ENCODE assay signal across 14 cellular contexts in genomic region chr4:155591784-155592567, GRCh38.
DNase-seq lines count a peak whose midpoint lies in the region; ATAC-seq and TF ChIP-seq lines count a peak whose summit lies in the region.
"Had no signal": no experiment of that assay in that cellular context is flagged by ENCODE, and none has a peak within 500 bp of the region (broad histone marks: within the 10 kb centered on the region; RNA-seq: fewer than 3 reads in every experiment).

No MANE protein-coding gene starts in this region.

- 87 to 96% (median 92%) methylated on average over 7 of the region's 7 CpGs for WGBS in spleen, 5 donors

- H3K4me3 ChIP-seq in Karpas-422 (ENCODE audit: low read length), result no peak overlapping the region
- no peak overlapping the region for H3K4me3 ChIP-seq in muscle layer of duodenum (ENCODE audit: low read depth in 1 of 2, low read length in 2 of 2)
- no peak overlapping the region for H3K4me3 ChIP-seq in spleen

- H3K27me3 Mint-ChIP-seq in Calu3 (ENCODE audit: unreplicated experiment), result no peaks in the 10 kb centered on the region

- no peak overlapping the region for H3K27ac Mint-ChIP-seq in Calu3 (ENCODE audit: unreplicated experiment)

- H2AFZ ChIP-seq in Karpas-422 (ENCODE audit: low read length), result peak overlapping the region; percentile 3; the same call in 1 of the 2 replicates

- no peaks in the 10 kb centered on the region for H3K9me3 ChIP-seq in Karpas-422 (ENCODE audit: low read length)
- no peaks in the 10 kb centered on the region for H3K9me3 ChIP-seq in muscle layer of duodenum (ENCODE audit: control insufficient read depth in 1 of 2, low read length in 2 of 2)
- no peaks in the 10 kb centered on the region for H3K9me3 ChIP-seq in spleen

- ATAC-seq in HG03565 (IDR thresholded peaks at IDR 0.05; ENCODE audit: unreplicated experiment) (no peak), HG02970 (IDR thresholded peaks at IDR 0.05; ENCODE audit: low FRiP score, unreplicated experiment) (no peak)

- no peaks in the 10 kb centered on the region for H3K4me1 Mint-ChIP-seq in Calu3 (ENCODE audit: low read depth, unreplicated experiment)

- H3K4me2 ChIP-seq in Karpas-422 (ENCODE audit: low read depth, low read length, poor library complexity, severe bottlenecking), result no peak overlapping the region

- H4K20me1 ChIP-seq in Karpas-422 (ENCODE audit: insufficient read depth, low read depth, low read length), result no peaks in the 10 kb centered on the region

- H3K9ac ChIP-seq in Karpas-422 (ENCODE audit: low read length), result no peak overlapping the region

- H3K36me3 Mint-ChIP-seq in Calu3 (ENCODE audit: insufficient read depth, unreplicated experiment), result no peaks in the 10 kb centered on the region

- H3K4me1 ChIP-seq in Karpas-422 (ENCODE audit: low read length) (peaks cover 63% of the 10 kb centered on the region), muscle layer of duodenum (ENCODE audit: control insufficient read depth in 1 of 2, insufficient read depth in 2 of 2, low read length in 2 of 2) (no peaks in the 10 kb centered on the region), spleen (no peaks in the 10 kb centered on the region)

- no peaks in the 10 kb centered on the region for H3K9me2 ChIP-seq in Karpas-422 (replicated peaks; ENCODE audit: insufficient read depth, low read length)

- no peaks in the 10 kb centered on the region for H3K79me2 ChIP-seq in Karpas-422 (ENCODE audit: low read length)

- BruUV-seq in Calu3 (replicated peaks; lab: Mats Ljungman, UMichigan), result no TSS peak

- TF ChIP-seq CTCF in spleen (IDR thresholded peaks at IDR 0.05 in 8 of 11, conservative IDR thresholded peaks at IDR 0.05 in 3 of 11), result no peak
- TF ChIP-seq CTCF in Calu3 (IDR thresholded peaks at IDR 0.05; ENCODE audit: unreplicated experiment), result no peak

- no peaks in the 10 kb centered on the region for H3K27me3 ChIP-seq in Karpas-422 (ENCODE audit: low read length)
- no peaks in the 10 kb centered on the region for H3K27me3 ChIP-seq in muscle layer of duodenum (ENCODE audit: low read depth, low read length)
- no peaks in the 10 kb centered on the region for H3K27me3 ChIP-seq in spleen (replicated peaks in 1 of 7)

- H3K4me3 Mint-ChIP-seq in Calu3 (ENCODE audit: low read depth, unreplicated experiment), result no peak overlapping the region

- no peaks in the 10 kb centered on the region for H3K9me3 Mint-ChIP-seq in Calu3 (ENCODE audit: low read depth, unreplicated experiment)

- H3K27ac ChIP-seq in Karpas-422 (ENCODE audit: low read length) (peak overlapping the region; percentile 89), muscle layer of duodenum (ENCODE audit: low read length) (peak overlapping the region; percentile 16), spleen (peak overlapping the region in 5 of 8 donors; percentile 1 to 44 (median 20))
- H3K27ac ChIP-seq: RWPE1 had no signal

- no peak for TF ChIP-seq POLR2A in spleen (IDR thresholded peaks at IDR 0.05)

- intact Hi-C loops in spleen (cut with DNase I; ENCODE audit: low total_unique reads), result no loop called here
- intact Hi-C loops in Calu3 (cut with micrococcal nuclease; ENCODE audit: unreplicated experiment), result no loop called here

- DNase-seq in Karpas-422 (no peak), amniotic epithelial cell (ENCODE audit: low read depth) (peak; percentile 36), spleen (no peak), Calu3 (no peak), cerebellum (ENCODE audit: low spot score) (no peak)
- DNase-seq: NCI-H146; NCI-H2081 treated with DMSO at 0.1 percent for 48 hours; NCI-H2227 treated with DMSO at 0.1 percent for 48 hours; NCI-H69; NK-92 treated with Interleukin-12 subunit alpha and Interleukin-12 subunit beta, amount 100 ng/mL, for 24 hours had no signal

- CTCF ChIA-PET in Calu3 (lab: Charles Lee), result no interaction called here

- H3K36me3 ChIP-seq in Karpas-422 (ENCODE audit: insufficient read depth, low read length) (no peaks in the 10 kb centered on the region; the same call in 1 of the 2 replicates), muscle layer of duodenum (ENCODE audit: control insufficient read depth in 1 of 2, insufficient read depth in 2 of 2, low read length in 2 of 2) (no peaks in the 10 kb centered on the region), spleen (no peaks in the 10 kb centered on the region)

Comparison
In these comparisons a context has a peak if more than half of its experiments do, and no peak if none do; other contexts are left out.
1. H3K27ac ChIP-seq: peak in every context shown above with its lines; median percentile 89 in Karpas-422; 20 in spleen; 16 in muscle layer of duodenum.